1 cellular context compared by ENCODE assay signal in genomic region chrX:153667281-153667831, GRCh38.
TF ChIP-seq lines count a peak whose summit lies in the region.

No MANE protein-coding gene starts in this region.

TF ChIP-seq in K562, 482 proteins besides CTCF, POLR2A, EP300 and RAD21:
- TF ChIP-seq CREM (IDR thresholded peaks at IDR 0.05; ENCODE audit: low read depth) (no peak), NELFE (IDR thresholded peaks at IDR 0.05; ENCODE audit: insufficient read depth, insufficient read length) (no peak), TFE3 (CRISPR knock-in tag; IDR thresholded peaks at IDR 0.05) (peak; percentile 45), USF1 (CRISPR knock-in tag; IDR thresholded peaks at IDR 0.05) (peak; percentile 20; the same call in 1 of the 2 replicates), ARID2 (IDR thresholded peaks at IDR 0.05) (no peak), SMARCA4 (IDR thresholded peaks at IDR 0.05) (no peak), NR1H2 (CRISPR knock-in tag; IDR thresholded peaks at IDR 0.05) (no peak), NR3C1 (CRISPR knock-in tag; IDR thresholded peaks at IDR 0.05) (no peak), NR0B1 (IDR thresholded peaks at IDR 0.05; ENCODE audit: partially characterized antibody) (no peak)
TF ChIP-seq in K562: peak in this region for 2.
